28 cellular contexts compared by ENCODE assay signal in genomic region chr17:39612935-39613465, GRCh38. TPM values are rescaled to one million over a fixed set of nuclear protein-coding genes. Genes with fewer than 3 reads are reported as not detected.
DNase-seq lines count a peak whose midpoint lies in the region; ATAC-seq and TF ChIP-seq lines count a peak whose summit lies in the region.
"Had no signal": no experiment of that assay in that cellular context is flagged by ENCODE, and none has a peak within 500 bp of the region (broad histone marks: within the 10 kb centered on the region; RNA-seq: fewer than 3 reads in every experiment).

No MANE protein-coding gene starts in this region.

- no peaks in the 10 kb centered on the region for H3K36me3 ChIP-seq in liver (ENCODE audit: control insufficient read depth in 4 of 4, insufficient read depth in 3 of 4, low read depth in 1 of 4, low read length in 3 of 4)
- H3K36me3 ChIP-seq: SJSA1 had no signal

- H3K9me3 Mint-ChIP-seq in Calu3 (ENCODE audit: low read depth, unreplicated experiment) (no peaks in the 10 kb centered on the region), WTC11 (no peaks in the 10 kb centered on the region)
- no peaks in the 10 kb centered on the region for H3K9me3 Mint-ChIP-seq in activated CD4-positive, alpha-beta memory T cell treated with anti-CD3 and anti-CD28 coated beads, Interleukin-2, amount 10 ng/mL, durations not matched to agents 7 days and 5 days
- H3K9me3 Mint-ChIP-seq: CD8-positive, alpha-beta T cell had no signal

- H3K9me3 ChIP-seq in liver (ENCODE audit: control insufficient read depth in 4 of 4, low read length in 3 of 4), result no peaks in the 10 kb centered on the region
- H3K9me3 ChIP-seq: Caco-2, SJSA1 had no signal

- H3K9ac ChIP-seq in liver (ENCODE audit: low read depth in 1 of 2, low read length in 2 of 2), result no peak overlapping the region

- 76% methylated on average over 7 of the region's 7 CpGs for WGBS in liver

- TF ChIP-seq CTCF in Calu3 (IDR thresholded peaks at IDR 0.05; ENCODE audit: unreplicated experiment) (no peak), WTC11 (IDR thresholded peaks at IDR 0.05) (no peak), liver (IDR thresholded peaks at IDR 0.05; ENCODE audit: low read depth, low read length, missing input control) (no peak)

- POLR2A ChIA-PET in WTC11 (lab: Charles Lee), result interaction anchor here (0.6 kb wide), 1 partner anchor 413 kb away, joined by 3 read pairs; no protein-coding TSS in a partner anchor
- POLR2A ChIA-PET in activated CD4-positive, alpha-beta memory T cell treated with anti-CD3 and anti-CD28 coated beads, Interleukin-2, amount 10 ng/mL, durations not matched to agents 7 days and 5 days (lab: Charles Lee), result no interaction called here

- H3K4me1 ChIP-seq in liver (ENCODE audit: control insufficient read depth in 4 of 4, insufficient read depth in 4 of 4, low read length in 3 of 4), result peaks cover 0 to 5% (median 2%) of the 10 kb centered on the region in 4 donors

- H3K27me3 Mint-ChIP-seq in Calu3 (ENCODE audit: unreplicated experiment) (peaks cover 99% of the 10 kb centered on the region), WTC11 (ENCODE audit: low read depth) (peaks cover 88% of the 10 kb centered on the region)
- H3K27me3 Mint-ChIP-seq in activated CD4-positive, alpha-beta memory T cell treated with anti-CD3 and anti-CD28 coated beads, Interleukin-2, amount 10 ng/mL, durations not matched to agents 7 days and 5 days, result peaks cover 54% of the 10 kb centered on the region

- no peak for TF ChIP-seq RAD21 in liver (IDR thresholded peaks at IDR 0.05)

- H3K36me3 Mint-ChIP-seq in Calu3 (ENCODE audit: insufficient read depth, unreplicated experiment) (peaks cover 41% of the 10 kb centered on the region), WTC11 (no peaks in the 10 kb centered on the region)
- H3K36me3 Mint-ChIP-seq in activated CD4-positive, alpha-beta memory T cell treated with anti-CD3 and anti-CD28 coated beads, Interleukin-2, amount 10 ng/mL, durations not matched to agents 7 days and 5 days (ENCODE audit: low read depth), result no peaks in the 10 kb centered on the region
- H3K36me3 Mint-ChIP-seq: CD8-positive, alpha-beta T cell had no signal

- no peak overlapping the region for H3K27ac ChIP-seq in liver (ENCODE audit: low read depth in 1 of 2, low read length in 2 of 2)
- H3K27ac ChIP-seq: C4-2B, SJSA1 had no signal

- peaks cover 19% of the 10 kb centered on the region for H3K4me1 Mint-ChIP-seq in Calu3 (ENCODE audit: low read depth, unreplicated experiment)
- peaks cover 7% of the 10 kb centered on the region for H3K4me1 Mint-ChIP-seq in WTC11
- H3K4me1 Mint-ChIP-seq in activated CD4-positive, alpha-beta memory T cell treated with anti-CD3 and anti-CD28 coated beads, Interleukin-2, amount 10 ng/mL, durations not matched to agents 7 days and 5 days, result peaks cover 2% of the 10 kb centered on the region

- H3K27ac Mint-ChIP-seq in Calu3 (ENCODE audit: unreplicated experiment) (peak overlapping the region; percentile 2), WTC11 (no peak overlapping the region)
- no peak overlapping the region for H3K27ac Mint-ChIP-seq in activated CD4-positive, alpha-beta memory T cell treated with anti-CD3 and anti-CD28 coated beads, Interleukin-2, amount 10 ng/mL, durations not matched to agents 7 days and 5 days
- H3K27ac Mint-ChIP-seq: CD8-positive, alpha-beta T cell had no signal

- H3K4me3 Mint-ChIP-seq in Calu3 (ENCODE audit: low read depth, unreplicated experiment) (no peak overlapping the region), WTC11 (no peak overlapping the region)
- H3K4me3 Mint-ChIP-seq in activated CD4-positive, alpha-beta memory T cell treated with anti-CD3 and anti-CD28 coated beads, Interleukin-2, amount 10 ng/mL, durations not matched to agents 7 days and 5 days, result no peak overlapping the region
- H3K4me3 Mint-ChIP-seq: CD8-positive, alpha-beta T cell had no signal

- H3K4me3 ChIP-seq in liver (ENCODE audit: low read depth in 1 of 3, low read length in 3 of 3), result no peak overlapping the region
- H3K4me3 ChIP-seq: SJSA1 had no signal

- CTCF ChIA-PET in Calu3 (lab: Charles Lee) (interaction anchor here (0.6 to 161.2 kb wide), 30 partner anchors 8 to 1718 kb away, joined by 3 to 42089 read pairs (median 4); partner anchors contain the start of genes ERBB2, GRB7, GSDMA and GSDMB), WTC11 (lab: Charles Lee) (interaction anchor here (0.7 to 3.5 kb wide), 7 partner anchors 10 to 66 kb away, joined by 3 to 43 read pairs (median 7); no protein-coding TSS in a partner anchor)
- CTCF ChIA-PET in activated CD4-positive, alpha-beta memory T cell treated with anti-CD3 and anti-CD28 coated beads, Interleukin-2, amount 10 ng/mL, durations not matched to agents 7 days and 5 days (lab: Charles Lee), result interaction anchor here (1.2 to 2.5 kb wide), 2 partner anchors 9 to 11 kb away, joined by 4 to 9 read pairs; no protein-coding TSS in a partner anchor

- BruUV-seq in Calu3 (replicated peaks; lab: Mats Ljungman, UMichigan), result no TSS peak

- peaks cover 0 to 2% (median 0%) of the 10 kb centered on the region in 4 donors for H3K27me3 ChIP-seq in liver (ENCODE audit: control insufficient read depth in 4 of 4, insufficient read depth in 4 of 4, low read length in 3 of 4)

- DNase-seq in Calu3, result peak; percentile 84
- DNase-seq in WTC11 (ENCODE audit: low spot score), result no peak
- no peak for DNase-seq in activated CD4-positive, alpha-beta memory T cell treated with anti-CD3 and anti-CD28 coated beads, Interleukin-2, amount 10 ng/mL, durations not matched to agents 7 days and 5 days
- no peak for DNase-seq in NCI-H146 treated with DMSO at 0.1 percent for 48 hours (lab: John Stamatoyannopoulos, UW; ENCODE audit: unreplicated experiment)
- DNase-seq: Caco-2; DMS 273 treated with DMSO at 0.1 percent for 48 hours; DMS79; EL; GF-D8; KBM-7; MV-4-11; NCI-H1105; NCI-H1436 treated with DMSO at 0.1 percent for 48 hours; NCI-H1930; NCI-H2107; NCI-H446 treated with DMSO at 0.1 percent for 48 hours; NCI-H526; NCI-H82; NK-92 treated with Interleukin-12 subunit alpha and Interleukin-12 subunit beta, amount 100 ng/mL, for 24 hours; PC-3 had no signal

- ATAC-seq in WTC11, result no peak
- ATAC-seq: CD8-positive, alpha-beta T cell; PC-3 had no signal

- intact Hi-C loops in Calu3 (cut with micrococcal nuclease; ENCODE audit: unreplicated experiment), result no loop called here

TF ChIP-seq in WTC11, 78 proteins besides CTCF, POLR2A, EP300 and RAD21:
- TF ChIP-seq NR2C2 (CRISPR knock-in tag; IDR thresholded peaks at IDR 0.05), result 0 out of 2 replicates have a peak, but pooled peaks have one; percentile 19
- TF ChIP-seq IRF2 (CRISPR knock-in tag; IDR thresholded peaks at IDR 0.05; ENCODE audit: borderline replicate concordance, low read depth), result no peak
TF ChIP-seq in WTC11: peak in this region for 1.

TF ChIP-seq in liver, 16 proteins besides CTCF, POLR2A, EP300 and RAD21:
- TF ChIP-seq NR2F2 (IDR thresholded peaks at IDR 0.05) (peak; percentile 78), ATF3 (IDR thresholded peaks at IDR 0.05) (no peak), FOXA1 (IDR thresholded peaks at IDR 0.05) (no peak)

RNA-seq across cellular contexts. Expression of gene NEUROD2, which starts 5.3 kb away (rescaled TPM):
- total RNA-seq in Calu3 (2022) (not detected in 2 replicates), WTC11 (2021) (not detected in 3 replicates), liver (not detected)
- not detected for polyA plus RNA-seq in liver
- total RNA-seq in activated CD4-positive, alpha-beta memory T cell treated with anti-CD3 and anti-CD28 coated beads, Interleukin-2, amount 10 ng/mL, durations not matched to agents 7 days and 5 days, result not detected
- total RNA-seq: A673; Caco-2; CD8-positive, alpha-beta T cell; HT1080; LHCN-M2; MCF 10A; PC-3; SJSA1 had no signal

RNA-seq across cellular contexts. Expression of gene PPP1R1B, which starts 13.8 kb away (rescaled TPM):
- total RNA-seq in Calu3 (2022), result 8.3 and 11.1 TPM in 2 replicates
- total RNA-seq in WTC11 (2021), result 15.0 to 20.5 TPM (median 15.2 TPM) in 3 replicates
- under 1 TPM in 1 of 2 donors, not detected in 1; 0.14 TPM for total RNA-seq in liver
- polyA plus RNA-seq in liver, result not detected
- total RNA-seq in activated CD4-positive, alpha-beta memory T cell treated with anti-CD3 and anti-CD28 coated beads, Interleukin-2, amount 10 ng/mL, durations not matched to agents 7 days and 5 days, result not detected
- total RNA-seq: Caco-2; CD8-positive, alpha-beta T cell; HT1080; LHCN-M2; MCF 10A; SJSA1 had no signal

RNA-seq across cellular contexts. Expression of gene STARD3, which starts 23.9 kb away (rescaled TPM):
- total RNA-seq in Calu3 (2022) (2,579 and 2,697 TPM in 2 replicates), WTC11 (2021) (64.9 to 75.3 TPM (median 65.4 TPM) in 3 replicates), liver (10 to 100 TPM; 20.4 to 26.0 TPM)
- polyA plus RNA-seq in liver, result 10 to 100 TPM; 15.0 to 34.0 TPM
- total RNA-seq in activated CD4-positive, alpha-beta memory T cell treated with anti-CD3 and anti-CD28 coated beads, Interleukin-2, amount 10 ng/mL, durations not matched to agents 7 days and 5 days, result 10 to 100 TPM; 72.0 to 73.7 TPM

RNA-seq across cellular contexts. Expression of gene TCAP, which starts 52.1 kb away (rescaled TPM):
- total RNA-seq in Calu3 (2022) (51.5 and 61.1 TPM in 2 replicates), WTC11 (2021) (2.5 to 2.9 TPM (median 2.8 TPM) in 3 replicates), liver (under 1 TPM; 0.14 to 0.67 TPM)
- under 1 TPM in 1 of 2 donors, not detected in 1; 0.22 TPM for polyA plus RNA-seq in liver
- total RNA-seq in activated CD4-positive, alpha-beta memory T cell treated with anti-CD3 and anti-CD28 coated beads, Interleukin-2, amount 10 ng/mL, durations not matched to agents 7 days and 5 days, result 1 to 10 TPM; 1.3 to 1.5 TPM

RNA-seq across cellular contexts. Expression of gene PNMT, which starts 55.3 kb away (rescaled TPM):
- total RNA-seq in Calu3 (2022), result 1.3 and 3.2 TPM in 2 replicates
- 2.4 to 3.1 TPM (median 2.7 TPM) in 3 replicates for total RNA-seq in WTC11 (2021)
- 1 to 10 TPM in 1 of 2 donors, not detected in 1; 8.6 TPM for total RNA-seq in liver
- polyA plus RNA-seq in liver, result under 1 TPM; 0.20 to 0.26 TPM
- not detected for total RNA-seq in activated CD4-positive, alpha-beta memory T cell treated with anti-CD3 and anti-CD28 coated beads, Interleukin-2, amount 10 ng/mL, durations not matched to agents 7 days and 5 days
- total RNA-seq: A673, Caco-2, HT1080, MCF 10A, SJSA1 had no signal

Comparison
In these comparisons a context has a peak if more than half of its experiments do, and no peak if none do; other contexts are left out.
1. RNA of gene STARD3, which starts 23.9 kb away (total RNA-seq): 2,579 to 2,697 TPM in Calu3; 64.9 to 75.3 TPM in WTC11, 72.0 to 73.7 TPM in activated CD4-positive, alpha-beta memory T cell treated with anti-CD3 and anti-CD28 coated beads, Interleukin-2, amount 10 ng/mL, durations not matched to agents 7 days and 5 days and 20.4 to 26.0 TPM in liver; every median in the first group is over 10 times any median in the second.